ENCODE assay signal across 8 cellular contexts in genomic region chr11:46918087-46918751, GRCh38. TPM values are rescaled to one million over a fixed set of nuclear protein-coding genes. Genes with fewer than 3 reads are reported as not detected.
A peak's percentile ranks its signal among the peaks of the same experiment; 100 is the strongest.
DNase-seq lines count a peak whose midpoint lies in the region; ATAC-seq and TF ChIP-seq lines count a peak whose summit lies in the region.

A gene with protein sequence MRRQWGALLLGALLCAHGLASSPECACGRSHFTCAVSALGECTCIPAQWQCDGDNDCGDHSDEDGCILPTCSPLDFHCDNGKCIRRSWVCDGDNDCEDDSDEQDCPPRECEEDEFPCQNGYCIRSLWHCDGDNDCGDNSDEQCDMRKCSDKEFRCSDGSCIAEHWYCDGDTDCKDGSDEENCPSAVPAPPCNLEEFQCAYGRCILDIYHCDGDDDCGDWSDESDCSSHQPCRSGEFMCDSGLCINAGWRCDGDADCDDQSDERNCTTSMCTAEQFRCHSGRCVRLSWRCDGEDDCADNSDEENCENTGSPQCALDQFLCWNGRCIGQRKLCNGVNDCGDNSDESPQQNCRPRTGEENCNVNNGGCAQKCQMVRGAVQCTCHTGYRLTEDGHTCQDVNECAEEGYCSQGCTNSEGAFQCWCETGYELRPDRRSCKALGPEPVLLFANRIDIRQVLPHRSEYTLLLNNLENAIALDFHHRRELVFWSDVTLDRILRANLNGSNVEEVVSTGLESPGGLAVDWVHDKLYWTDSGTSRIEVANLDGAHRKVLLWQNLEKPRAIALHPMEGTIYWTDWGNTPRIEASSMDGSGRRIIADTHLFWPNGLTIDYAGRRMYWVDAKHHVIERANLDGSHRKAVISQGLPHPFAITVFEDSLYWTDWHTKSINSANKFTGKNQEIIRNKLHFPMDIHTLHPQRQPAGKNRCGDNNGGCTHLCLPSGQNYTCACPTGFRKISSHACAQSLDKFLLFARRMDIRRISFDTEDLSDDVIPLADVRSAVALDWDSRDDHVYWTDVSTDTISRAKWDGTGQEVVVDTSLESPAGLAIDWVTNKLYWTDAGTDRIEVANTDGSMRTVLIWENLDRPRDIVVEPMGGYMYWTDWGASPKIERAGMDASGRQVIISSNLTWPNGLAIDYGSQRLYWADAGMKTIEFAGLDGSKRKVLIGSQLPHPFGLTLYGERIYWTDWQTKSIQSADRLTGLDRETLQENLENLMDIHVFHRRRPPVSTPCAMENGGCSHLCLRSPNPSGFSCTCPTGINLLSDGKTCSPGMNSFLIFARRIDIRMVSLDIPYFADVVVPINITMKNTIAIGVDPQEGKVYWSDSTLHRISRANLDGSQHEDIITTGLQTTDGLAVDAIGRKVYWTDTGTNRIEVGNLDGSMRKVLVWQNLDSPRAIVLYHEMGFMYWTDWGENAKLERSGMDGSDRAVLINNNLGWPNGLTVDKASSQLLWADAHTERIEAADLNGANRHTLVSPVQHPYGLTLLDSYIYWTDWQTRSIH (N-terminal part only) (minus strand): TSS chr11:46918550. CDS start chr11:46918379, 171 bp downstream.

- peak within 1 kb of the TSS; percentile 50 for H3K27ac Mint-ChIP-seq in activated T-cell treated with anti-CD3 and anti-CD28 coated beads, Interleukin-2, amount 50 U/mL, for 72 hours
- peak within 1 kb of the TSS in 1 of 2 donors; percentile 0 for H3K27ac Mint-ChIP-seq in natural killer cell treated with Interleukin-12 subunit alpha and Interleukin-12 subunit beta and Interleukin-15 and Interleukin-18, amount 100 ng/mL, for 72 hours

- H3K27me3 Mint-ChIP-seq in activated T-cell treated with anti-CD3 and anti-CD28 coated beads, Interleukin-2, amount 50 U/mL, for 72 hours (ENCODE audit: low read depth): peaks cover 51% of the 10 kb centered on the region
- H3K27me3 Mint-ChIP-seq in natural killer cell treated with Interleukin-12 subunit alpha and Interleukin-12 subunit beta and Interleukin-15 and Interleukin-18, amount 100 ng/mL, for 72 hours: peaks cover 38 to 54% of the 10 kb centered on the region in 2 donors

- H3K9me3 Mint-ChIP-seq in activated T-cell treated with anti-CD3 and anti-CD28 coated beads, Interleukin-2, amount 50 U/mL, for 72 hours: no peaks in the 10 kb centered on the region
- H3K9me3 Mint-ChIP-seq in natural killer cell treated with Interleukin-12 subunit alpha and Interleukin-12 subunit beta and Interleukin-15 and Interleukin-18, amount 100 ng/mL, for 72 hours: no peaks in the 10 kb centered on the region

- peak; percentile 84 to 88 for ATAC-seq in activated T-cell treated with anti-CD3 and anti-CD28 coated beads, Interleukin-2, amount 50 U/mL, for 72 hours (replicated peaks in 1 of 2)
- ATAC-seq in natural killer cell treated with Interleukin-12 subunit alpha and Interleukin-12 subunit beta and Interleukin-15 and Interleukin-18, amount 100 ng/mL, for 72 hours: peak; percentile 94

- no peaks in the 10 kb centered on the region for H3K36me3 Mint-ChIP-seq in activated T-cell treated with anti-CD3 and anti-CD28 coated beads, Interleukin-2, amount 50 U/mL, for 72 hours (ENCODE audit: insufficient read depth in 2 of 2)
- H3K36me3 Mint-ChIP-seq in natural killer cell treated with Interleukin-12 subunit alpha and Interleukin-12 subunit beta and Interleukin-15 and Interleukin-18, amount 100 ng/mL, for 72 hours: no peaks in the 10 kb centered on the region

- H3K4me3 ChIP-seq in fibroblast of villous mesenchyme (ENCODE audit: low read depth, low read length): peak within 1 kb of the TSS; percentile 72

- DNase-seq in DMS 273 (lab: John Stamatoyannopoulos, UW; ENCODE audit: unreplicated experiment) (peak; percentile 76), DMS 273 treated with DMSO at 0.1 percent for 48 hours (lab: John Stamatoyannopoulos, UW) (no peak), LoVo (ENCODE audit: low spot score) (peak; percentile 48), fibroblast of villous mesenchyme (ENCODE audit: low read depth) (peak; percentile 33), kidney glomerular epithelial cell (lab: John Stamatoyannopoulos, UW) (no peak), T1000 (lab: John Stamatoyannopoulos, UW) (no peak)
- peak; percentile 59 to 69 for DNase-seq in activated T-cell treated with anti-CD3 and anti-CD28 coated beads, Interleukin-2, amount 50 U/mL, for 72 hours
- peak; percentile 81 for DNase-seq in natural killer cell treated with Interleukin-12 subunit alpha and Interleukin-12 subunit beta and Interleukin-15 and Interleukin-18, amount 100 ng/mL, for 72 hours (ENCODE audit: low spot score)

- H3K4me3 Mint-ChIP-seq in activated T-cell treated with anti-CD3 and anti-CD28 coated beads, Interleukin-2, amount 50 U/mL, for 72 hours: peak within 1 kb of the TSS; percentile 85 to 92
- peak within 1 kb of the TSS; percentile 87 for H3K4me3 Mint-ChIP-seq in natural killer cell treated with Interleukin-12 subunit alpha and Interleukin-12 subunit beta and Interleukin-15 and Interleukin-18, amount 100 ng/mL, for 72 hours

- TF ChIP-seq CTCF in fibroblast of villous mesenchyme (IDR thresholded peaks at IDR 0.05; ENCODE audit: insufficient read depth, low read depth, low read length): no peak

- peaks cover 26% of the 10 kb centered on the region for H3K4me1 Mint-ChIP-seq in activated T-cell treated with anti-CD3 and anti-CD28 coated beads, Interleukin-2, amount 50 U/mL, for 72 hours (ENCODE audit: low read depth)
- peaks cover 23 to 24% of the 10 kb centered on the region in 2 donors for H3K4me1 Mint-ChIP-seq in natural killer cell treated with Interleukin-12 subunit alpha and Interleukin-12 subunit beta and Interleukin-15 and Interleukin-18, amount 100 ng/mL, for 72 hours (ENCODE audit: low read depth in 2 of 2)

RNA-seq across cellular contexts. Expression of the gene that starts here (rescaled TPM):
- total RNA-seq in activated T-cell treated with anti-CD3 and anti-CD28 coated beads, Interleukin-2, amount 50 U/mL, for 72 hours: under 1 TPM in 1 of 2 donors, not detected in 1; 0.09 TPM
- 3.5 and 3.9 TPM in 2 replicates for total RNA-seq in fibroblast of villous mesenchyme
- total RNA-seq in natural killer cell treated with Interleukin-12 subunit alpha and Interleukin-12 subunit beta and Interleukin-15 and Interleukin-18, amount 100 ng/mL, for 72 hours: 1 to 10 TPM in 1 of 2 donors, under 1 TPM in 1; 0.90 to 2.6 TPM

Comparison
In these comparisons a context has a peak if more than half of its experiments do, and no peak if none do; other contexts are left out.
1. DNase-seq: peak in DMS 273 (single experiment), LoVo (single experiment), fibroblast of villous mesenchyme (single experiment) and natural killer cell treated with Interleukin-12 subunit alpha and Interleukin-12 subunit beta and Interleukin-15 and Interleukin-18, amount 100 ng/mL, for 72 hours (single experiment); none in DMS 273 treated with DMSO at 0.1 percent for 48 hours (single experiment), kidney glomerular epithelial cell (single experiment) and T1000 (single experiment).
2. Peak in DNase-seq and ATAC-seq in activated T-cell treated with anti-CD3 and anti-CD28 coated beads, Interleukin-2, amount 50 U/mL, for 72 hours; RNA of the gene not detected or under 1 TPM.